1 cellular context compared by ENCODE assay signal in the genomic region with DNA sequence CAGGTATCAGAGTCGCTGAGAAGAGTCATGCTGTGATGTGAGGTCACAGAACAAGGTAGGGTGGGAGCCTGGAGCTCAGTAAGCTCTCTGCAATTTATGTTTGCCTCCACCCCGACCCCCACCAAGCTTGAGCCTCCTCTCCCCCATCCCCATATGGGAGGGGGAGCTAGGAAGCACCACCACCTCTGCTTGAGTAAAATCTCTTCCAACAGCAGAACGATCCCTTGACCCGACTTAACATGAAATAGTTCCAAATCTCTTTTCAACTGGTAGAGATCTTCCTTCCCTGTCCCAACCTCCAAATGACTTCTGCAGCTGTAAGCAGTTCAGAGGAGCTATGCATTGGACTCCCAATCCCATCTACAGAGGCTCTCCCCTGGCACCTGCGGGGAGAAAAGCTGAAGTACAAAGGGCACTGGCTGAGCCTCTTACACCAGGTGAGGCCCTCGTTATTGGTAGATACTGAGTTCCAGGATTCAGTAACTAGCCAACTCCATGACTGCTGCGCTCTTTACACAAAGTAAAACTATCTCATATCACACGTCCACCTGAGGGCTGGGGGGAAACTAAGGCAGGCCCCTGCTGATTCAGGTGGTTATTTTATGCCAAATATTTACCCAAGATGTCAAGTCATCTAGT.
A peak's percentile ranks its signal among the peaks of the same experiment; 100 is the strongest.
TF ChIP-seq lines count a peak whose summit lies in the region.

No MANE protein-coding gene starts in this region.

TF ChIP-seq in K562, 482 proteins besides CTCF, POLR2A, EP300 and RAD21 (continued from another document and continues in another):
- TF ChIP-seq, protein P1, sequence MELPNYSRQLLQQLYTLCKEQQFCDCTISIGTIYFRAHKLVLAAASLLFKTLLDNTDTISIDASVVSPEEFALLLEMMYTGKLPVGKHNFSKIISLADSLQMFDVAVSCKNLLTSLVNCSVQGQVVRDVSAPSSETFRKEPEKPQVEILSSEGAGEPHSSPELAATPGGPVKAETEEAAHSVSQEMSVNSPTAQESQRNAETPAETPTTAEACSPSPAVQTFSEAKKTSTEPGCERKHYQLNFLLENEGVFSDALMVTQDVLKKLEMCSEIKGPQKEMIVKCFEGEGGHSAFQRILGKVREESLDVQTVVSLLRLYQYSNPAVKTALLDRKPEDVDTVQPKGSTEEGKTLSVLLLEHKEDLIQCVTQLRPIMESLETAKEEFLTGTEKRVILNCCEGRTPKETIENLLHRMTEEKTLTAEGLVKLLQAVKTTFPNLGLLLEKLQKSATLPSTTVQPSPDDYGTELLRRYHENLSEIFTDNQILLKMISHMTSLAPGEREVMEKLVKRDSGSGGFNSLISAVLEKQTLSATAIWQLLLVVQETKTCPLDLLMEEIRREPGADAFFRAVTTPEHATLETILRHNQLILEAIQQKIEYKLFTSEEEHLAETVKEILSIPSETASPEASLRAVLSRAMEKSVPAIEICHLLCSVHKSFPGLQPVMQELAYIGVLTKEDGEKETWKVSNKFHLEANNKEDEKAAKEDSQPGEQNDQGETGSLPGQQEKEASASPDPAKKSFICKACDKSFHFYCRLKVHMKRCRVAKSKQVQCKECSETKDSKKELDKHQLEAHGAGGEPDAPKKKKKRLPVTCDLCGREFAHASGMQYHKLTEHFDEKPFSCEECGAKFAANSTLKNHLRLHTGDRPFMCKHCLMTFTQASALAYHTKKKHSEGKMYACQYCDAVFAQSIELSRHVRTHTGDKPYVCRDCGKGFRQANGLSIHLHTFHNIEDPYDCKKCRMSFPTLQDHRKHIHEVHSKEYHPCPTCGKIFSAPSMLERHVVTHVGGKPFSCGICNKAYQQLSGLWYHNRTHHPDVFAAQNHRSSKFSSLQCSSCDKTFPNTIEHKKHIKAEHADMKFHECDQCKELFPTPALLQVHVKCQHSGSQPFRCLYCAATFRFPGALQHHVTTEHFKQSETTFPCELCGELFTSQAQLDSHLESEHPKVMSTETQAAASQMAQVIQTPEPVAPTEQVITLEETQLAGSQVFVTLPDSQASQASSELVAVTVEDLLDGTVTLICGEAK (IDR thresholded peaks at IDR 0.05), result no peak
- TF ChIP-seq, protein P1 (CRISPR knock-in tag; IDR thresholded peaks at IDR 0.05), result no peak
- TF ChIP-seq, protein P2, sequence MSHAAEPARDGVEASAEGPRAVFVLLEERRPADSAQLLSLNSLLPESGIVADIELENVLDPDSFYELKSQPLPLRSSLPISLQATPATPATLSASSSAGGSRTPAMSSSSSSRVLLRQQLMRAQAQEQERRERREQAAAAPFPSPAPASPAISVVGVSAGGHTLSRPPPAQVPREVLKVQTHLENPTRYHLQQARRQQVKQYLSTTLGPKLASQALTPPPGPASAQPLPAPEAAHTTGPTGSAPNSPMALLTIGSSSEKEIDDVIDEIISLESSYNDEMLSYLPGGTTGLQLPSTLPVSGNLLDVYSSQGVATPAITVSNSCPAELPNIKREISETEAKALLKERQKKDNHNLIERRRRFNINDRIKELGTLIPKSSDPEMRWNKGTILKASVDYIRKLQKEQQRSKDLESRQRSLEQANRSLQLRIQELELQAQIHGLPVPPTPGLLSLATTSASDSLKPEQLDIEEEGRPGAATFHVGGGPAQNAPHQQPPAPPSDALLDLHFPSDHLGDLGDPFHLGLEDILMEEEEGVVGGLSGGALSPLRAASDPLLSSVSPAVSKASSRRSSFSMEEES (CRISPR knock-in tag; IDR thresholded peaks at IDR 0.05), result no peak
- TF ChIP-seq FOXA3 (CRISPR knock-in tag; conservative IDR thresholded peaks at IDR 0.05 in 1 of 2, IDR thresholded peaks at IDR 0.05 in 1 of 2) (no peak), ETS2 (tag; IDR thresholded peaks at IDR 0.05; ENCODE audit: borderline replicate concordance, poor library complexity, severe bottlenecking) (no peak), PCBP2 (IDR thresholded peaks at IDR 0.05; ENCODE audit: low read depth, low read length, poor library complexity, severe bottlenecking) (no peak), ZNF3 (CRISPR knock-in tag; IDR thresholded peaks at IDR 0.05) (no peak), GATA2 (CRISPR knock-in tag; IDR thresholded peaks at IDR 0.05) (no peak), NCOR1 (IDR thresholded peaks at IDR 0.05) (peak; percentile 23; the same call in 1 of the 2 replicates), ZNF23 (CRISPR knock-in tag; IDR thresholded peaks at IDR 0.05) (no peak), ZC3H11A (IDR thresholded peaks at IDR 0.05; ENCODE audit: low read depth, low read length) (no peak), KLF13 (tag; IDR thresholded peaks at IDR 0.05; ENCODE audit: borderline replicate concordance, low read depth) (no peak), ZFP30 (CRISPR knock-in tag; IDR thresholded peaks at IDR 0.05; ENCODE audit: borderline replicate concordance) (no peak), TSC22D4 (tag; IDR thresholded peaks at IDR 0.05) (no peak), WHSC1 (IDR thresholded peaks at IDR 0.05; ENCODE audit: low read length) (no peak), ETV5 (CRISPR knock-in tag; IDR thresholded peaks at IDR 0.05; ENCODE audit: low read depth) (no peak), HDAC6 (IDR thresholded peaks at IDR 0.05; ENCODE audit: low read depth, low read length) (no peak), SAFB (IDR thresholded peaks at IDR 0.05; ENCODE audit: borderline replicate concordance, low read depth, low read length) (no peak), TEAD1 (CRISPR knock-in tag; IDR thresholded peaks at IDR 0.05) (0 out of 4 replicates have a peak, but pooled peaks of 1 of the 2 experiments have one; percentile 73), TAF7 (tag; IDR thresholded peaks at IDR 0.05) (no peak), ZNF197 (CRISPR knock-in tag; IDR thresholded peaks at IDR 0.05; ENCODE audit: low read depth) (no peak), RCOR1 (IDR thresholded peaks at IDR 0.05; ENCODE audit: borderline replicate concordance in 1 of 2, low read depth in 2 of 2, low read length in 2 of 2) (no peak), ZNF354B (CRISPR knock-in tag; IDR thresholded peaks at IDR 0.05) (0 out of 2 replicates have a peak, but pooled peaks have one; percentile 2), CHCHD3 (CRISPR knock-in tag; IDR thresholded peaks at IDR 0.05) (no peak), ZNF316 (IDR thresholded peaks at IDR 0.05) (no peak), ILF3 (IDR thresholded peaks at IDR 0.05; ENCODE audit: borderline replicate concordance) (peak; percentile 68; the same call in 1 of the 2 replicates), ZNF589 (CRISPR knock-in tag; IDR thresholded peaks at IDR 0.05; ENCODE audit: low read depth) (no peak)
- TF ChIP-seq, protein P3, sequence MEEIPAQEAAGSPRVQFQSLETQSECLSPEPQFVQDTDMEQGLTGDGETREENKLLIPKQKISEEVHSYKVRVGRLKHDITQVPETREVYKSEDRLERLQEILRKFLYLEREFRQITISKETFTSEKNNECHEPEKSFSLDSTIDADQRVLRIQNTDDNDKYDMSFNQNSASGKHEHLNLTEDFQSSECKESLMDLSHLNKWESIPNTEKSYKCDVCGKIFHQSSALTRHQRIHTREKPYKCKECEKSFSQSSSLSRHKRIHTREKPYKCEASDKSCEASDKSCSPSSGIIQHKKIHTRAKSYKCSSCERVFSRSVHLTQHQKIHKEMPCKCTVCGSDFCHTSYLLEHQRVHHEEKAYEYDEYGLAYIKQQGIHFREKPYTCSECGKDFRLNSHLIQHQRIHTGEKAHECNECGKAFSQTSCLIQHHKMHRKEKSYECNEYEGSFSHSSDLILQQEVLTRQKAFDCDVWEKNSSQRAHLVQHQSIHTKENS (CRISPR knock-in tag; IDR thresholded peaks at IDR 0.05), result no peak
- TF ChIP-seq, protein P4, sequence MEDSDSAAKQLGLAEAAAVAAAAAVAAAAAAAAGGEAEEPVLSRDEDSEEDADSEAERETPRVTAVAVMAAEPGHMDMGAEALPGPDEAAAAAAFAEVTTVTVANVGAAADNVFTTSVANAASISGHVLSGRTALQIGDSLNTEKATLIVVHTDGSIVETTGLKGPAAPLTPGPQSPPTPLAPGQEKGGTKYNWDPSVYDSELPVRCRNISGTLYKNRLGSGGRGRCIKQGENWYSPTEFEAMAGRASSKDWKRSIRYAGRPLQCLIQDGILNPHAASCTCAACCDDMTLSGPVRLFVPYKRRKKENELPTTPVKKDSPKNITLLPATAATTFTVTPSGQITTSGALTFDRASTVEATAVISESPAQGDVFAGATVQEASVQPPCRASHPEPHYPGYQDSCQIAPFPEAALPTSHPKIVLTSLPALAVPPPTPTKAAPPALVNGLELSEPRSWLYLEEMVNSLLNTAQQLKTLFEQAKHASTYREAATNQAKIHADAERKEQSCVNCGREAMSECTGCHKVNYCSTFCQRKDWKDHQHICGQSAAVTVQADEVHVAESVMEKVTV (CRISPR knock-in tag; IDR thresholded peaks at IDR 0.05), result no peak
- TF ChIP-seq, protein P5, sequence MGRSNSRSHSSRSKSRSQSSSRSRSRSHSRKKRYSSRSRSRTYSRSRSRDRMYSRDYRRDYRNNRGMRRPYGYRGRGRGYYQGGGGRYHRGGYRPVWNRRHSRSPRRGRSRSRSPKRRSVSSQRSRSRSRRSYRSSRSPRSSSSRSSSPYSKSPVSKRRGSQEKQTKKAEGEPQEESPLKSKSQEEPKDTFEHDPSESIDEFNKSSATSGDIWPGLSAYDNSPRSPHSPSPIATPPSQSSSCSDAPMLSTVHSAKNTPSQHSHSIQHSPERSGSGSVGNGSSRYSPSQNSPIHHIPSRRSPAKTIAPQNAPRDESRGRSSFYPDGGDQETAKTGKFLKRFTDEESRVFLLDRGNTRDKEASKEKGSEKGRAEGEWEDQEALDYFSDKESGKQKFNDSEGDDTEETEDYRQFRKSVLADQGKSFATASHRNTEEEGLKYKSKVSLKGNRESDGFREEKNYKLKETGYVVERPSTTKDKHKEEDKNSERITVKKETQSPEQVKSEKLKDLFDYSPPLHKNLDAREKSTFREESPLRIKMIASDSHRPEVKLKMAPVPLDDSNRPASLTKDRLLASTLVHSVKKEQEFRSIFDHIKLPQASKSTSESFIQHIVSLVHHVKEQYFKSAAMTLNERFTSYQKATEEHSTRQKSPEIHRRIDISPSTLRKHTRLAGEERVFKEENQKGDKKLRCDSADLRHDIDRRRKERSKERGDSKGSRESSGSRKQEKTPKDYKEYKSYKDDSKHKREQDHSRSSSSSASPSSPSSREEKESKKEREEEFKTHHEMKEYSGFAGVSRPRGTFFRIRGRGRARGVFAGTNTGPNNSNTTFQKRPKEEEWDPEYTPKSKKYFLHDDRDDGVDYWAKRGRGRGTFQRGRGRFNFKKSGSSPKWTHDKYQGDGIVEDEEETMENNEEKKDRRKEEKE (IDR thresholded peaks at IDR 0.05; ENCODE audit: borderline replicate concordance in 1 of 2, control insufficient read depth in 1 of 2, low read depth in 2 of 2, low read length in 1 of 2), result peak in 1 of 2 experiments; percentile 68; a peak in 1 of 4 replicates
- TF ChIP-seq, protein P6, sequence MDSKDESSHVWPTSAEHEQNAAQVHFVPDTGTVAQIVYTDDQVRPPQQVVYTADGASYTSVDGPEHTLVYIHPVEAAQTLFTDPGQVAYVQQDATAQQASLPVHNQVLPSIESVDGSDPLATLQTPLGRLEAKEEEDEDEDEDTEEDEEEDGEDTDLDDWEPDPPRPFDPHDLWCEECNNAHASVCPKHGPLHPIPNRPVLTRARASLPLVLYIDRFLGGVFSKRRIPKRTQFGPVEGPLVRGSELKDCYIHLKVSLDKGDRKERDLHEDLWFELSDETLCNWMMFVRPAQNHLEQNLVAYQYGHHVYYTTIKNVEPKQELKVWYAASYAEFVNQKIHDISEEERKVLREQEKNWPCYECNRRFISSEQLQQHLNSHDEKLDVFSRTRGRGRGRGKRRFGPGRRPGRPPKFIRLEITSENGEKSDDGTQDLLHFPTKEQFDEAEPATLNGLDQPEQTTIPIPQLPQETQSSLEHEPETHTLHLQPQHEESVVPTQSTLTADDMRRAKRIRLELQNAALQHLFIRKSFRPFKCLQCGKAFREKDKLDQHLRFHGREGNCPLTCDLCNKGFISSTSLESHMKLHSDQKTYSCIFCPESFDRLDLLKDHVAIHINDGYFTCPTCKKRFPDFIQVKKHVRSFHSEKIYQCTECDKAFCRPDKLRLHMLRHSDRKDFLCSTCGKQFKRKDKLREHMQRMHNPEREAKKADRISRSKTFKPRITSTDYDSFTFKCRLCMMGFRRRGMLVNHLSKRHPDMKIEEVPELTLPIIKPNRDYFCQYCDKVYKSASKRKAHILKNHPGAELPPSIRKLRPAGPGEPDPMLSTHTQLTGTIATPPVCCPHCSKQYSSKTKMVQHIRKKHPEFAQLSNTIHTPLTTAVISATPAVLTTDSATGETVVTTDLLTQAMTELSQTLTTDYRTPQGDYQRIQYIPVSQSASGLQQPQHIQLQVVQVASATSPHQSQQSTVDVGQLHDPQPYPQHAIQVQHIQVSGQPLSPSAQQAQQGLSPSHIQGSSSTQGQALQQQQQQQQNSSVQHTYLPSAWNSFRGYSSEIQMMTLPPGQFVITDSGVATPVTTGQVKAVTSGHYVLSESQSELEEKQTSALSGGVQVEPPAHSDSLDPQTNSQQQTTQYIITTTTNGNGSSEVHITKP (IDR thresholded peaks at IDR 0.05; ENCODE audit: partially characterized antibody), result no peak
- TF ChIP-seq, protein P7, sequence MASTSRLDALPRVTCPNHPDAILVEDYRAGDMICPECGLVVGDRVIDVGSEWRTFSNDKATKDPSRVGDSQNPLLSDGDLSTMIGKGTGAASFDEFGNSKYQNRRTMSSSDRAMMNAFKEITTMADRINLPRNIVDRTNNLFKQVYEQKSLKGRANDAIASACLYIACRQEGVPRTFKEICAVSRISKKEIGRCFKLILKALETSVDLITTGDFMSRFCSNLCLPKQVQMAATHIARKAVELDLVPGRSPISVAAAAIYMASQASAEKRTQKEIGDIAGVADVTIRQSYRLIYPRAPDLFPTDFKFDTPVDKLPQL (IDR thresholded peaks at IDR 0.05; ENCODE audit: extremely low read depth, insufficient read length), result no peak
- TF ChIP-seq, protein P8, sequence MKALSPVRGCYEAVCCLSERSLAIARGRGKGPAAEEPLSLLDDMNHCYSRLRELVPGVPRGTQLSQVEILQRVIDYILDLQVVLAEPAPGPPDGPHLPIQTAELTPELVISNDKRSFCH (CRISPR knock-in tag; IDR thresholded peaks at IDR 0.05), result no peak
- TF ChIP-seq, protein P8 (tag; IDR thresholded peaks at IDR 0.05), result no peak
